Comparison of ENCODE assay signal across 27 cellular contexts in genomic region chr3:19485267-19485666, GRCh38.
"Had no signal": no experiment of that assay in that cellular context is flagged by ENCODE, and none has a peak within 500 bp of the region (broad histone marks: within the 10 kb centered on the region; RNA-seq: fewer than 3 reads in every experiment).

No MANE protein-coding gene starts in this region.

- H3K36me3 ChIP-seq: esophagus squamous epithelium, left ventricle myocardium inferior, ovary, prostate gland, uterus had no signal

- H3K27me3 ChIP-seq: esophagus squamous epithelium, ovary, testis, uterus had no signal

- FAIRE-seq: colon, islet of Langerhans had no signal

- ATAC-seq: activated CD4-positive, alpha-beta T cell treated with anti-CD3 and anti-CD28 coated beads for 36 hours; sciatic nerve; stimulated activated naive CD8-positive, alpha-beta T cell treated with anti-CD3 and anti-CD28 coated beads, Interleukin-15, Interleukin-2, amounts not matched to agents 100 U/mL and 50 U/mL, for 24 hours had no signal

- H3K27ac ChIP-seq: epithelial cell of prostate, esophagus squamous epithelium, left ventricle myocardium inferior, ovary, prostate gland, skin epidermis, testis, uterus had no signal

- H3K4me1 ChIP-seq: esophagus squamous epithelium, left ventricle myocardium inferior, prostate gland, testis, uterus had no signal

- H3K4me3 ChIP-seq: esophagus squamous epithelium, left ventricle myocardium inferior, ovary, prostate gland, skin epidermis, testis, uterus had no signal

- DNase-seq: activated CD4-positive, alpha-beta T cell treated with anti-CD3 and anti-CD28 coated beads for 36 hours; activated CD4-positive, alpha-beta T cell treated with anti-CD3 and anti-CD28 coated beads, Interleukin-2, amount 50 U/mL, for 4 hours; activated CD4-positive, CD25-positive, alpha-beta regulatory T cell; activated CD8-positive, alpha-beta memory T cell treated with anti-CD3 and anti-CD28 coated beads for 24 hours; activated effector memory CD4-positive, alpha-beta T cell treated with Interleukin-2 at 50 U/mL for 16 hours; activated naive CD4-positive, alpha-beta T cell treated with Interleukin-2 at 50 U/mL for 16 hours; anterior cingulate cortex; dermis blood vessel endothelial cell; effector CD4-positive, alpha-beta T cell; esophagus squamous epithelium; foreskin melanocyte; left ventricle myocardium inferior; mammary epithelial cell; ovary; retina; stimulated activated CD4-positive, alpha-beta T cell treated with anti-CD3 and anti-CD28 coated beads, Interleukin-12 subunit alpha, Interleukin-12 subunit beta, amount 100 ng/mL, for 4 hours; stimulated activated CD4-positive, alpha-beta T cell treated with anti-CD3 and anti-CD28 coated beads, Interleukin-4, amount 100 ng/mL, for 1 hour; stimulated activated naive CD8-positive, alpha-beta T cell treated with anti-CD3 and anti-CD28 coated beads, Interleukin-15, Interleukin-2, amounts not matched to agents 100 U/mL and 50 U/mL, for 24 hours; testis; trophoblast cell; uterus had no signal

- H3K9me3 ChIP-seq: esophagus squamous epithelium, left ventricle myocardium inferior, ovary, prostate gland, testis, uterus had no signal
